Comparison of ENCODE assay signal across 9 cellular contexts in the genomic region with DNA sequence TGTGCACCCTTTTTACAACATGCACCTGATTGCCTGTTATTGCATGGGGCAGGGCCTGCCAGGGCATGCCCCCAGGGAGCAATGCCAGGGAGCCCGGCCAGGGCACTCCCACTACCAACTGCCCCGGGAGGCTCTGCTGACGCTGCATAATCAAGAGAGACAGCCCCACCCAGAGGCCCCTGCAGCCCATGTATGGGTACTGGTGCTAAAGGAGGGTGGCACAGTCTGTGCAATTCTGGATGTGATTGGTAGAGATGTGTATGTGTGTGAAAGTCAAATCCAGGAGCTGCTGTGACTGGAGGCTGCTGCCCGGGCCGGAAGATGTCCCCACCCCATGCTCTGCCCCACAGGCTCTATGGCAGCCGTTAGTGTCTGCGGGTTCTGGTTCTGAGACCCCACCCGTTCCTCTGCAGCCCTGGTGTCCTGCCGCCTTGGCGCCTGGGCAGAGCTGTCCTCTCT. TPM values are rescaled to one million over a fixed set of nuclear protein-coding genes. Genes with fewer than 3 reads are reported as not detected.
DNase-seq lines count a peak whose midpoint lies in the region; ATAC-seq, FAIRE-seq and TF ChIP-seq lines count a peak whose summit lies in the region.
"Had no signal": no experiment of that assay in that cellular context is flagged by ENCODE, and none has a peak within 500 bp of the region (broad histone marks: within the 10 kb centered on the region; RNA-seq: fewer than 3 reads in every experiment).

No MANE protein-coding gene starts in this region.

- no peak for ATAC-seq in HG03565 (IDR thresholded peaks at IDR 0.05; ENCODE audit: unreplicated experiment)
- ATAC-seq: Panc1 had no signal

- H3K27ac ChIP-seq in epithelial cell of prostate (no peak overlapping the region), sigmoid colon (peak overlapping the region in 3 of 4 donors; percentile 59 to 61 (median 60))

- intact Hi-C loops in sigmoid colon (cut with DNase I): no loop called here

- TF ChIP-seq EP300 in sigmoid colon (IDR thresholded peaks at IDR 0.05): no peak

- FAIRE-seq in HTR-8/SVneo (lab: Jason Lieb, UNC): no peak
- FAIRE-seq: GM19239 had no signal

- DNase-seq in HTR-8/SVneo (ENCODE audit: insufficient read length, low spot score) (peak; percentile 58), NCI-H446 (lab: John Stamatoyannopoulos, UW) (peak; percentile 53 to 82), epithelial cell of prostate (ENCODE audit: low read depth, low spot score) (peak; percentile 34), sigmoid colon (peak; percentile 84), NOMO-1 (lab: John Stamatoyannopoulos, UW; ENCODE audit: unreplicated experiment in 2 of 2) (no peak)
- no peak for DNase-seq in stimulated activated CD4-positive, alpha-beta T cell treated with anti-CD3 and anti-CD28 coated beads, Interleukin-4, amount 100 ng/mL, for 1 hour

- WGBS in sigmoid colon, 2 donors: 13 to 62% methylated on average over 10 of the region's 10 CpGs

- H3K27me3 ChIP-seq in sigmoid colon: no peaks in the 10 kb centered on the region

- no peak for TF ChIP-seq CTCF in sigmoid colon (IDR thresholded peaks at IDR 0.05)

- H3K9me3 ChIP-seq in sigmoid colon: no peaks in the 10 kb centered on the region

- no peaks in the 10 kb centered on the region for H3K36me3 ChIP-seq in sigmoid colon

- H3K4me1 ChIP-seq in sigmoid colon: peaks cover 0 to 16% (median 11%) of the 10 kb centered on the region in 4 donors

- H3K4me3 ChIP-seq in sigmoid colon: no peak overlapping the region

- peak in 1 of 2 donors; percentile 5 for TF ChIP-seq POLR2A in sigmoid colon (IDR thresholded peaks at IDR 0.05)

RNA-seq across cellular contexts. Expression of a gene that starts 3.9 kb away (rescaled TPM):
- total RNA-seq in sigmoid colon: 10 to 100 TPM; 32.9 to 53.2 (median 45.6) TPM
- polyA plus RNA-seq in sigmoid colon: 10 to 100 TPM; 12.6 to 29.6 (median 26.6) TPM

Comparison
In these comparisons a context has a peak if more than half of its experiments do, and no peak if none do; other contexts are left out.
1. DNase-seq: peak in HTR-8/SVneo (single experiment), NCI-H446 (2 of 2), epithelial cell of prostate (single experiment) and sigmoid colon (single experiment); none in NOMO-1 (0 of 2) and stimulated activated CD4-positive, alpha-beta T cell treated with anti-CD3 and anti-CD28 coated beads, Interleukin-4, amount 100 ng/mL, for 1 hour (single experiment).